23 cellular contexts compared by ENCODE assay signal in genomic region chr18:22488554-22488953, GRCh38.
A peak's percentile ranks its signal among the peaks of the same experiment; 100 is the strongest.
DNase-seq lines count a peak whose midpoint lies in the region; ATAC-seq and TF ChIP-seq lines count a peak whose summit lies in the region.
"Had no signal": no experiment of that assay in that cellular context is flagged by ENCODE, and none has a peak within 500 bp of the region (broad histone marks: within the 10 kb centered on the region; RNA-seq: fewer than 3 reads in every experiment).

No MANE protein-coding gene starts in this region.

- H3K9ac ChIP-seq in SK-N-SH: no peak overlapping the region
- H3K9ac ChIP-seq: BLaER1 treated with 17β-estradiol and CSF1 and Interleukin-3, amounts not matched to agents 10 nM and 100 nM had no signal

- H3K9me3 Mint-ChIP-seq in Calu3 (ENCODE audit: low read depth, unreplicated experiment) (peaks cover 9% of the 10 kb centered on the region), chondrocyte (ENCODE audit: low read depth) (peaks cover 2% of the 10 kb centered on the region)
- H3K9me3 Mint-ChIP-seq: H9, memory B cell had no signal

- 0 out of 2 replicates have a peak, but pooled peaks cover 2% of the 10 kb centered on the region for H3K9me2 ChIP-seq in SK-N-SH

- H3K36me3 Mint-ChIP-seq in Calu3 (ENCODE audit: insufficient read depth, unreplicated experiment): no peaks in the 10 kb centered on the region
- no peaks in the 10 kb centered on the region for H3K36me3 Mint-ChIP-seq in chondrocyte (ENCODE audit: low read depth)
- H3K36me3 Mint-ChIP-seq: activated naive CD4-positive, alpha-beta T cell treated with anti-CD3 and anti-CD28 coated beads, Interleukin-2, amount 50 U/mL, for 72 hours; memory B cell had no signal

- H3K9me3 ChIP-seq in spleen (no peaks in the 10 kb centered on the region), SK-N-SH (no peaks in the 10 kb centered on the region)
- H3K9me3 ChIP-seq: BLaER1 treated with 17β-estradiol and CSF1 and Interleukin-3, amounts not matched to agents 10 nM and 100 nM; esophagus muscularis mucosa; neutrophil; prostate gland; uterus had no signal

- TF ChIP-seq CTCF in Calu3 (IDR thresholded peaks at IDR 0.05; ENCODE audit: unreplicated experiment): no peak
- no peak for TF ChIP-seq CTCF in chondrocyte (IDR thresholded peaks at IDR 0.05)
- TF ChIP-seq CTCF in spleen (IDR thresholded peaks at IDR 0.05 in 8 of 11, conservative IDR thresholded peaks at IDR 0.05 in 3 of 11): no peak
- no peak for TF ChIP-seq CTCF in SK-N-SH (IDR thresholded peaks at IDR 0.05)

- BruUV-seq in Calu3 (replicated peaks; lab: Mats Ljungman, UMichigan): no TSS peak

- H3K36me3 ChIP-seq in spleen: no peaks in the 10 kb centered on the region
- H3K36me3 ChIP-seq in SK-N-SH (replicated peaks in 1 of 2; ENCODE audit: control insufficient read depth in 1 of 2, insufficient read depth in 2 of 2, low read length in 1 of 2): no peaks in the 10 kb centered on the region
- H3K36me3 ChIP-seq: BLaER1 treated with 17β-estradiol and CSF1 and Interleukin-3, amounts not matched to agents 10 nM and 100 nM; esophagus muscularis mucosa; neutrophil; prostate gland; uterus had no signal

- no peak overlapping the region for H3K4me2 ChIP-seq in SK-N-SH
- H3K4me2 ChIP-seq: BLaER1 treated with 17β-estradiol and CSF1 and Interleukin-3, amounts not matched to agents 10 nM and 100 nM had no signal

- H3F3A ChIP-seq in SK-N-SH (replicated peaks; ENCODE audit: insufficient read depth): no peaks in the 10 kb centered on the region

- no peak for TF ChIP-seq POLR2A in spleen (IDR thresholded peaks at IDR 0.05)

- DNase-seq in Calu3: no peak
- DNase-seq in chondrocyte (ENCODE audit: low spot score): no peak
- DNase-seq in left ventricle myocardium superior: peak; percentile 74
- DNase-seq in spleen: no peak
- DNase-seq in SK-N-SH: no peak
- no peak for DNase-seq in activated gamma-delta T cell (lab: John Stamatoyannopoulos, UW)
- DNase-seq: H9; NCI-H1092; NCI-H1930; NCI-H526 treated with DMSO at 0.1 percent for 48 hours; RPMI8226; small intestine; stimulated activated CD4-positive, alpha-beta T cell treated with anti-CD3 and anti-CD28 coated beads, Interleukin-2, amount 100 ng/mL, for 24 hours had no signal

- peak; percentile 91 for ATAC-seq in left ventricle myocardium superior
- no peak for ATAC-seq in HG03097 (IDR thresholded peaks at IDR 0.05; ENCODE audit: low FRiP score, unreplicated experiment)
- no peak for ATAC-seq in HG02970 (IDR thresholded peaks at IDR 0.05; ENCODE audit: low FRiP score, unreplicated experiment)
- ATAC-seq: activated naive CD4-positive, alpha-beta T cell treated with anti-CD3 and anti-CD28 coated beads, Interleukin-2, amount 50 U/mL, for 72 hours; activated T-helper 17 cell treated with anti-CD3 and anti-CD28 coated beads, Interleukin-2, amount 50 U/mL, for 72 hours had no signal

- TF ChIP-seq EP300 in SK-N-SH (IDR thresholded peaks at IDR 0.05; ENCODE audit: borderline replicate concordance in 1 of 2, low read depth in 1 of 2, low read length in 1 of 2): no peak

- H3K4me1 Mint-ChIP-seq in Calu3 (ENCODE audit: low read depth, unreplicated experiment): peaks cover 19% of the 10 kb centered on the region
- H3K4me1 Mint-ChIP-seq in chondrocyte (ENCODE audit: low read depth): peaks cover 40% of the 10 kb centered on the region
- H3K4me1 Mint-ChIP-seq: activated T-helper 17 cell treated with anti-CD3 and anti-CD28 coated beads, Interleukin-2, amount 50 U/mL, for 72 hours; memory B cell had no signal

- CTCF ChIA-PET in Calu3 (lab: Charles Lee): no interaction called here
- CTCF ChIA-PET in SK-N-SH (lab: Yijun Ruan, JAX): no interaction called here

- H3K4me3 Mint-ChIP-seq in Calu3 (ENCODE audit: low read depth, unreplicated experiment): no peak overlapping the region
- no peak overlapping the region for H3K4me3 Mint-ChIP-seq in chondrocyte (ENCODE audit: unreplicated experiment)
- H3K4me3 Mint-ChIP-seq: activated T-helper 17 cell treated with anti-CD3 and anti-CD28 coated beads, Interleukin-2, amount 50 U/mL, for 72 hours; H9; memory B cell had no signal

- intact Hi-C loops in Calu3 (cut with micrococcal nuclease; ENCODE audit: unreplicated experiment): no loop called here
- intact Hi-C loops in left ventricle myocardium superior (cut with micrococcal nuclease): loop anchor here (10.0 kb wide), 1 partner anchor 56 kb away; no protein-coding TSS in a partner anchor
- intact Hi-C loops in spleen (cut with DNase I; ENCODE audit: low total_unique reads): no loop called here

- H3K27me3 ChIP-seq in spleen (replicated peaks in 1 of 7) (no peaks in the 10 kb centered on the region), SK-N-SH (ENCODE audit: insufficient read depth) (no peaks in the 10 kb centered on the region; the same call in 1 of the 2 replicates)
- H3K27me3 ChIP-seq: BLaER1 treated with 17β-estradiol and CSF1 and Interleukin-3, amounts not matched to agents 10 nM and 100 nM; esophagus muscularis mucosa; neutrophil; uterus had no signal

- H3K27me3 Mint-ChIP-seq in Calu3 (ENCODE audit: unreplicated experiment) (no peaks in the 10 kb centered on the region), chondrocyte (ENCODE audit: low read depth) (no peaks in the 10 kb centered on the region)
- H3K27me3 Mint-ChIP-seq: activated T-helper 17 cell treated with anti-CD3 and anti-CD28 coated beads, Interleukin-2, amount 50 U/mL, for 72 hours; memory B cell had no signal

- no peaks in the 10 kb centered on the region for H4K20me1 ChIP-seq in SK-N-SH (ENCODE audit: insufficient read depth)
- H4K20me1 ChIP-seq: BLaER1 treated with 17β-estradiol and CSF1 and Interleukin-3, amounts not matched to agents 10 nM and 100 nM had no signal

- no peak overlapping the region for H3K4me3 ChIP-seq in spleen
- H3K4me3 ChIP-seq in SK-N-SH (ENCODE audit: low read depth in 2 of 2, low read length in 1 of 2): no peak overlapping the region
- H3K4me3 ChIP-seq: BLaER1 treated with 17β-estradiol and CSF1 and Interleukin-3, amounts not matched to agents 10 nM and 100 nM; esophagus muscularis mucosa; prostate gland; uterus had no signal

- TF ChIP-seq RAD21 in SK-N-SH (IDR thresholded peaks at IDR 0.05; ENCODE audit: low read length): no peak

- H2AFZ ChIP-seq in SK-N-SH (ENCODE audit: low read depth): no peak overlapping the region

- 59 to 80% (median 77%) methylated on average over 5 of the region's 5 CpGs for WGBS in spleen, 5 donors
- WGBS in SK-N-SH (ENCODE audit: low lambda C conversion rate): 9% methylated on average over 5 of the region's 5 CpGs

- H3K27ac Mint-ChIP-seq in Calu3 (ENCODE audit: unreplicated experiment): peak overlapping the region; percentile 71
- peak overlapping the region; percentile 14 for H3K27ac Mint-ChIP-seq in chondrocyte (ENCODE audit: unreplicated experiment)
- H3K27ac Mint-ChIP-seq: activated naive CD4-positive, alpha-beta T cell treated with anti-CD3 and anti-CD28 coated beads, Interleukin-2, amount 50 U/mL, for 72 hours; activated T-helper 17 cell treated with anti-CD3 and anti-CD28 coated beads, Interleukin-2, amount 50 U/mL, for 72 hours; H9; memory B cell had no signal

- POLR2A ChIA-PET in SK-N-SH (lab: Yijun Ruan, JAX): no interaction called here

- no peaks in the 10 kb centered on the region for H3K79me2 ChIP-seq in SK-N-SH (ENCODE audit: insufficient read depth)

- H3K4me1 ChIP-seq in spleen (peaks cover 0 to 17% (median 0%) of the 10 kb centered on the region in 6 donors), SK-N-SH (ENCODE audit: control insufficient read depth in 1 of 2, insufficient read depth in 2 of 2, low read depth in 1 of 2, low read length in 1 of 2) (no peaks in the 10 kb centered on the region)
- H3K4me1 ChIP-seq: BLaER1 treated with 17β-estradiol and CSF1 and Interleukin-3, amounts not matched to agents 10 nM and 100 nM; prostate gland had no signal

- H3K27ac ChIP-seq in spleen (peak overlapping the region in 5 of 8 donors; percentile 11 to 77 (median 64)), SK-N-SH (ENCODE audit: low read depth in 2 of 2, low read length in 1 of 2) (no peak overlapping the region)
- H3K27ac ChIP-seq: BLaER1 treated with 17β-estradiol and CSF1 and Interleukin-3, amounts not matched to agents 10 nM and 100 nM; esophagus muscularis mucosa; neutrophil; prostate gland; uterus had no signal

TF ChIP-seq in SK-N-SH, 30 proteins besides CTCF, POLR2A, EP300 and RAD21 (continues in another document):
- no peak for TF ChIP-seq TAF1 (IDR thresholded peaks at IDR 0.05; ENCODE audit: borderline replicate concordance, low read depth, low read length)
- TF ChIP-seq NRF1 (IDR thresholded peaks at IDR 0.05; ENCODE audit: low read depth, low read length): no peak
- TF ChIP-seq NFIC (IDR thresholded peaks at IDR 0.05; ENCODE audit: borderline replicate concordance): no peak
- no peak for TF ChIP-seq TEAD4 (IDR thresholded peaks at IDR 0.05; ENCODE audit: borderline replicate concordance, insufficient read depth)
- no peak for TF ChIP-seq RXRA (IDR thresholded peaks at IDR 0.05; ENCODE audit: borderline replicate concordance, low read depth)
- TF ChIP-seq MEF2A (IDR thresholded peaks at IDR 0.05; ENCODE audit: borderline replicate concordance, low read depth): no peak
- no peak for TF ChIP-seq SIN3A (IDR thresholded peaks at IDR 0.05; ENCODE audit: borderline replicate concordance, low read depth, low read length)
- no peak for TF ChIP-seq TCF12 (IDR thresholded peaks at IDR 0.05)
- TF ChIP-seq USF2 (IDR thresholded peaks at IDR 0.05; ENCODE audit: borderline replicate concordance, low read depth, low read length): no peak
- TF ChIP-seq GATA2 (CRISPR knock-in tag; IDR thresholded peaks at IDR 0.05): no peak

Comparison
In these comparisons a context has a peak if more than half of its experiments do, and no peak if none do; other contexts are left out.
1. H3K27ac ChIP-seq: peak in spleen (5 of 8); none in SK-N-SH (0 of 2).